Comparison of ENCODE assay signal across 8 cellular contexts in genomic region chr1:200620273-200621131, GRCh38. TPM values are rescaled to one million over a fixed set of nuclear protein-coding genes. Genes with fewer than 3 reads are reported as not detected.
A peak's percentile ranks its signal among the peaks of the same experiment; 100 is the strongest.
DNase-seq lines count a peak whose midpoint lies in the region; ATAC-seq and TF ChIP-seq lines count a peak whose summit lies in the region.

Gene KIF14 (minus strand): TSS chr1:200620751. CDS start chr1:200618723, 2,028 bp downstream.

- H3K9me3 ChIP-seq in CD4-positive, alpha-beta T cell (ENCODE audit: control insufficient read depth, low read length), result no peaks in the 10 kb centered on the region
- H3K9me3 ChIP-seq in lung (ENCODE audit: control insufficient read depth in 2 of 2, insufficient read depth in 1 of 2, low read length in 1 of 2), result no peaks in the 10 kb centered on the region

- H3K4me1 Mint-ChIP-seq in CD4-positive, alpha-beta T cell (ENCODE audit: low read depth), result peaks cover 31% of the 10 kb centered on the region

- H3K4me1 ChIP-seq in lung (ENCODE audit: control insufficient read depth in 2 of 2, insufficient read depth in 2 of 2, low read length in 2 of 2), result peaks cover 0 to 3% of the 10 kb centered on the region in 2 donors

- H3K27me3 Mint-ChIP-seq in CD4-positive, alpha-beta T cell, result no peaks in the 10 kb centered on the region

- H3K27ac ChIP-seq in CD4-positive, alpha-beta T cell (ENCODE audit: low read depth, low read length), result peak within 1 kb of the TSS; percentile 23
- H3K27ac ChIP-seq in lung (ENCODE audit: low read depth in 1 of 2, low read length in 1 of 2), result peak within 1 kb of the TSS in 1 of 2 donors; percentile 55

- DNase-seq in CD4-positive, alpha-beta T cell, result peak; percentile 78 to 90 (median 86)
- DNase-seq in NCI-H82 (lab: John Stamatoyannopoulos, UW) (peak; percentile 99), ecto neural progenitor cell (ENCODE audit: low spot score) (peak; percentile 96), lung (ENCODE audit: low spot score) (peak; percentile 94)
- peak; percentile 83 for DNase-seq in activated CD4-positive, alpha-beta T cell treated with anti-CD3 and anti-CD28 coated beads, Interleukin-2, amount 50 U/mL, for 4 hours
- peak; percentile 75 to 80 (median 76) for DNase-seq in stimulated activated CD4-positive, alpha-beta T cell treated with anti-CD3 and anti-CD28 coated beads, TNF-alpha, amount 100 ng/mL, for 4 hours (ENCODE audit: low read depth in 3 of 3)

- POLR2A ChIA-PET in CD4-positive, alpha-beta T cell (lab: Charles Lee), result interaction anchor here (4.4 kb wide), 1 partner anchor 49 kb away, joined by 35 read pairs; the partner anchor contains the start of gene DDX59

- no peak for TF ChIP-seq CTCF in CD4-positive, alpha-beta T cell (IDR thresholded peaks at IDR 0.05)
- no peak for TF ChIP-seq CTCF in lung (IDR thresholded peaks at IDR 0.05; ENCODE audit: control extremely low read depth, extremely low read depth)

- H3K36me3 ChIP-seq in lung (ENCODE audit: control insufficient read depth in 2 of 2, insufficient read depth in 2 of 2, low read length in 2 of 2), result no peaks in the 10 kb centered on the region

- peak within 1 kb of the TSS; percentile 90 for H3K27ac Mint-ChIP-seq in CD4-positive, alpha-beta T cell

- CTCF ChIA-PET in CD4-positive, alpha-beta T cell (lab: Charles Lee), result interaction anchor here (1.7 kb wide), 1 partner anchor 183 kb away, joined by 4 read pairs; no protein-coding TSS in a partner anchor

- peak within 1 kb of the TSS; percentile 98 for H3K4me3 Mint-ChIP-seq in CD4-positive, alpha-beta T cell

- peak within 1 kb of the TSS; percentile 54 for H3K4me3 ChIP-seq in lung

- 1% methylated on average over 58 to 59 of the region's 59 CpGs for WGBS in lung, 2 donors

- no peaks in the 10 kb centered on the region for H3K27me3 ChIP-seq in CD4-positive, alpha-beta T cell (ENCODE audit: control insufficient read depth, insufficient read depth, low read length)
- no peaks in the 10 kb centered on the region for H3K27me3 ChIP-seq in lung (ENCODE audit: control insufficient read depth, insufficient read depth)

- no peaks in the 10 kb centered on the region for H3K9me3 Mint-ChIP-seq in CD4-positive, alpha-beta T cell

- peaks cover 4% of the 10 kb centered on the region for H3K36me3 Mint-ChIP-seq in CD4-positive, alpha-beta T cell (ENCODE audit: low read depth)

- intact Hi-C loops in CD4-positive, alpha-beta T cell (cut with DNase I, micrococcal nuclease), result loop anchor here (1.0 to 5.0 kb wide), 4 partner anchors 48 to 407 kb away; partner anchors contain the start of genes CAMSAP2 (in 2 of the 2) and DDX59 (in 1 of the 2)

- peak; percentile 95 for ATAC-seq in CD4-positive, alpha-beta T cell (ENCODE audit: poor library complexity)
- ATAC-seq in GM19452 (IDR thresholded peaks at IDR 0.05; ENCODE audit: unreplicated experiment) (peak; percentile 89), HG03575 (IDR thresholded peaks at IDR 0.05; ENCODE audit: extremely low read depth, insufficient number of reproducible peaks, low FRiP score, unreplicated experiment) (peak; percentile 27), lung (ENCODE audit: insufficient read depth, low FRiP score) (peak; percentile 98)

RNA-seq across cellular contexts. Expression of gene KIF14, which starts in this region (rescaled TPM):
- total RNA-seq in CD4-positive, alpha-beta T cell, result under 1 TPM; 0.11 TPM
- total RNA-seq in lung, result 1 to 10 TPM in 1 of 2 donors, under 1 TPM in 1; 0.34 to 2.5 TPM
- polyA plus RNA-seq in lung, result under 1 TPM; 0.16 to 0.31 TPM

Comparison
In these comparisons a context has a peak if more than half of its experiments do, and no peak if none do; other contexts are left out.
1. Peak in DNase-seq, ATAC-seq and H3K27ac ChIP-seq in CD4-positive, alpha-beta T cell; RNA of the gene not detected or under 1 TPM.
2. ATAC-seq: peak in every context shown above with its lines; median percentile 98 in lung; 95 in CD4-positive, alpha-beta T cell; 89 in GM19452; 27 in HG03575.